15 cellular contexts compared by ENCODE assay signal in genomic region chr22:44211946-44212930, GRCh38. TPM values are rescaled to one million over a fixed set of nuclear protein-coding genes. Genes with fewer than 3 reads are reported as not detected.
DNase-seq lines count a peak whose midpoint lies in the region; ATAC-seq, FAIRE-seq and TF ChIP-seq lines count a peak whose summit lies in the region.
"Had no signal": no experiment of that assay in that cellular context is flagged by ENCODE, and none has a peak within 500 bp of the region (broad histone marks: within the 10 kb centered on the region; RNA-seq: fewer than 3 reads in every experiment).

No MANE protein-coding gene starts in this region.

- H3K27ac ChIP-seq in prostate gland = no peak overlapping the region
- H3K27ac ChIP-seq: ovary had no signal

- intact Hi-C loops in prostate gland (cut with DNase I) = no loop called here

- no peaks in the 10 kb centered on the region for H3K4me1 ChIP-seq in prostate gland (replicated peaks)
- H3K4me1 ChIP-seq: left lung had no signal

- H3K36me3 Mint-ChIP-seq in stimulated activated naive B cell treated with anti-CD40 and anti-IgM and Interleukin-4, amounts not matched to agents 10 μg/mL and 1 μg/mL and 100 μg/mL, for 72 hours = peaks cover 15 to 24% of the 10 kb centered on the region in 2 donors

- DNase-seq in GM04504 (ENCODE audit: low read depth) (peak; percentile 26), RPMI7951 (ENCODE audit: low read depth) (peak; percentile 55), frontal cortex (ENCODE audit: low spot score in 2 of 2) (peak; percentile 12 to 33), NCI-H1417 treated with DMSO at 0.1 percent for 48 hours (lab: John Stamatoyannopoulos, UW) (no peak), NCI-H526 treated with DMSO at 0.1 percent for 48 hours (lab: John Stamatoyannopoulos, UW) (no peak), ACHN (no peak), prostate gland (ENCODE audit: low spot score) (no peak)
- DNase-seq in stimulated activated naive B cell treated with anti-CD40 and anti-IgM and Interleukin-4, amounts not matched to agents 10 μg/mL and 1 μg/mL and 100 μg/mL, for 72 hours = no peak
- DNase-seq: activated CD4-positive, alpha-beta memory T cell treated with anti-CD3 and anti-CD28 coated beads for 36 hours; activated naive CD4-positive, alpha-beta T cell treated with anti-CD3 and anti-CD28 coated beads, Interleukin-2, amount 10 ng/mL, durations not matched to agents 7 days and 5 days; cortex of kidney; left lung; stimulated activated CD4-positive, alpha-beta T cell treated with anti-CD3 and anti-CD28 coated beads, Interleukin-2, amount 100 ng/mL, for 48 hours had no signal

- 32% methylated on average over 12 of the region's 12 CpGs for WGBS in prostate gland

- H3K36me3 ChIP-seq in prostate gland = no peaks in the 10 kb centered on the region
- H3K36me3 ChIP-seq: left lung, ovary had no signal

- peaks cover 19 to 31% of the 10 kb centered on the region in 2 donors for H3K4me1 Mint-ChIP-seq in stimulated activated naive B cell treated with anti-CD40 and anti-IgM and Interleukin-4, amounts not matched to agents 10 μg/mL and 1 μg/mL and 100 μg/mL, for 72 hours

- peak overlapping the region; percentile 1 for H3K27ac Mint-ChIP-seq in stimulated activated naive B cell treated with anti-CD40 and anti-IgM and Interleukin-4, amounts not matched to agents 10 μg/mL and 1 μg/mL and 100 μg/mL, for 72 hours
- H3K27ac Mint-ChIP-seq: activated CD4-positive, alpha-beta memory T cell treated with anti-CD3 and anti-CD28 coated beads for 36 hours; activated naive CD4-positive, alpha-beta T cell treated with anti-CD3 and anti-CD28 coated beads, Interleukin-2, amount 10 ng/mL, durations not matched to agents 7 days and 5 days; stimulated activated naive CD8-positive, alpha-beta T cell treated with anti-CD3 and anti-CD28 coated beads, Interleukin-15, Interleukin-2, amounts not matched to agents 100 ng/mL and 50 ng/mL, for 24 hours had no signal

- no peaks in the 10 kb centered on the region for H3K27me3 ChIP-seq in prostate gland (replicated peaks; ENCODE audit: insufficient read depth)
- H3K27me3 ChIP-seq: left lung, ovary had no signal

- no peak for TF ChIP-seq POLR2A in prostate gland (IDR thresholded peaks at IDR 0.05)

- H3K9me3 ChIP-seq in prostate gland = no peaks in the 10 kb centered on the region
- H3K9me3 ChIP-seq: ovary had no signal

- H3K4me3 ChIP-seq in prostate gland = no peak overlapping the region
- H3K4me3 ChIP-seq: left lung, ovary had no signal

- peaks cover 6 to 9% of the 10 kb centered on the region in 2 donors for H3K9me3 Mint-ChIP-seq in stimulated activated naive B cell treated with anti-CD40 and anti-IgM and Interleukin-4, amounts not matched to agents 10 μg/mL and 1 μg/mL and 100 μg/mL, for 72 hours

- FAIRE-seq in frontal cortex (lab: Jason Lieb, UNC) = no peak

- in situ Hi-C loops in ACHN (cut with HindIII; ENCODE audit: low pct_ligation_motif_present, low pct_unique_long_range_greater_than_20kb, low sequenced_read_pairs) = no loop called here

- ATAC-seq in stimulated activated naive B cell treated with anti-CD40 and anti-IgM and Interleukin-4, amounts not matched to agents 10 μg/mL and 1 μg/mL and 100 μg/mL, for 72 hours (replicated peaks) = no peak
- ATAC-seq: left lung had no signal

- H3K27me3 Mint-ChIP-seq in stimulated activated naive B cell treated with anti-CD40 and anti-IgM and Interleukin-4, amounts not matched to agents 10 μg/mL and 1 μg/mL and 100 μg/mL, for 72 hours = no peaks in the 10 kb centered on the region
- H3K27me3 Mint-ChIP-seq: activated CD4-positive, alpha-beta memory T cell treated with anti-CD3 and anti-CD28 coated beads for 36 hours; activated naive CD4-positive, alpha-beta T cell treated with anti-CD3 and anti-CD28 coated beads, Interleukin-2, amount 10 ng/mL, durations not matched to agents 7 days and 5 days; stimulated activated naive CD8-positive, alpha-beta T cell treated with anti-CD3 and anti-CD28 coated beads, Interleukin-15, Interleukin-2, amounts not matched to agents 100 ng/mL and 50 ng/mL, for 24 hours had no signal

- TF ChIP-seq CTCF in prostate gland (IDR thresholded peaks at IDR 0.05) = no peak

- H3K4me3 Mint-ChIP-seq in stimulated activated naive B cell treated with anti-CD40 and anti-IgM and Interleukin-4, amounts not matched to agents 10 μg/mL and 1 μg/mL and 100 μg/mL, for 72 hours = no peak overlapping the region
- H3K4me3 Mint-ChIP-seq: activated CD4-positive, alpha-beta memory T cell treated with anti-CD3 and anti-CD28 coated beads for 36 hours; activated naive CD4-positive, alpha-beta T cell treated with anti-CD3 and anti-CD28 coated beads, Interleukin-2, amount 10 ng/mL, durations not matched to agents 7 days and 5 days; stimulated activated naive CD8-positive, alpha-beta T cell treated with anti-CD3 and anti-CD28 coated beads, Interleukin-15, Interleukin-2, amounts not matched to agents 100 ng/mL and 50 ng/mL, for 24 hours had no signal

RNA-seq across cellular contexts. Expression of gene PARVG, which starts 31.5 kb away (rescaled TPM):
- total RNA-seq in RPMI7951 (2014; rRNA removed; shearing (Covaris generic)) = 0.48 and 0.78 TPM in 2 replicates
- 0.41 TPM for total RNA-seq in frontal cortex
- 10 to 100 TPM in 1 of 2 donors, 1 to 10 TPM in 1; 1.2 to 13.5 TPM for total RNA-seq in prostate gland

Comparison
In these comparisons a context has a peak if more than half of its experiments do, and no peak if none do; other contexts are left out.
1. DNase-seq: peak in GM04504 (single experiment), RPMI7951 (single experiment) and frontal cortex (2 of 2); none in stimulated activated naive B cell treated with anti-CD40 and anti-IgM and Interleukin-4, amounts not matched to agents 10 μg/mL and 1 μg/mL and 100 μg/mL, for 72 hours (single experiment), NCI-H1417 treated with DMSO at 0.1 percent for 48 hours (single experiment), NCI-H526 treated with DMSO at 0.1 percent for 48 hours (single experiment), ACHN (single experiment) and prostate gland (single experiment).